ENCODE assay signal across 2 cellular contexts in the genomic region with DNA sequence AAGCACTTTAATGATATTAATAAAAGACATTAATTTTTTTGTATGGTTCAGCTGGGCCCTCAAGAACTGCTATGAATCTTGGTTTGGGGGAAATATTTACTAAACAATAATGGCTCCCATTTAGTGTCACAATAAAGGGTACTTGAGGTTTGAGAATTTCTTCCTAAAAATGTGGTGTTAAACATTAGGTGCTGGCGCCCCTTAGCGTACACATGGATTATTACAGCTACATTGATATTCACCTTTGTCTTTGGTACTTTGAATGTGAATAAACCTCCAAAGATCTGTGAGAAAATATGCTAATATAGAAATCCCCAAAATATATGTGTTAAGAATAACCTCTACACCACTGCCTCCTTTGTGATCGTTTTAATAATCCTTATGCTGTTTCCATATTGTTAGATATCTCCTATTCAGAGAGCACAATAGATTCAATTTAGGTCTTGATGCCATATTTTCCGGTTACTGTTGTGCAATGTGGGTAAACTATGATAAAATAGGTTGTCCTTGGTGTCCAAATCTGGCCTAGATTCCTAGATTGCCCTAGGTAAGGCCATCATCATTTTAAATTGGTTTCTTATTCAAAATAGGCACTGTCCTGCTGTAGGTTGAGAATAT.
TF ChIP-seq lines count a peak whose summit lies in the region.

No MANE protein-coding gene starts in this region.

TF ChIP-seq in K562, 482 proteins besides CTCF, POLR2A, EP300 and RAD21:
- TF ChIP-seq SMC3 (conservative IDR thresholded peaks at IDR 0.05; ENCODE audit: insufficient read depth, low read depth, low read length) (peak; percentile 36), EHMT2 (IDR thresholded peaks at IDR 0.05) (no peak), ZNF766 (CRISPR knock-in tag; conservative IDR thresholded peaks at IDR 0.05) (peak; percentile 60; the same call in 1 of the 2 replicates)

TF ChIP-seq in HepG2, 621 proteins besides CTCF, POLR2A, EP300 and RAD21:
- TF ChIP-seq STAG1 (CRISPR knock-in tag; IDR thresholded peaks at IDR 0.05): peak; percentile 62
- peak; percentile 29; the same call in 1 of the 2 replicates for TF ChIP-seq SMC3 (IDR thresholded peaks at IDR 0.05; ENCODE audit: low read length)
- no peak for TF ChIP-seq SCMH1 (CRISPR knock-in tag; IDR thresholded peaks at IDR 0.05; ENCODE audit: borderline replicate concordance)
- no peak for TF ChIP-seq XRCC5 (optimal IDR thresholded peaks at IDR 0.05; ENCODE audit: low read length)
- TF ChIP-seq CEBPB (IDR thresholded peaks at IDR 0.05; ENCODE audit: borderline replicate concordance, low read depth, low read length): 0 out of 2 replicates have a peak, but pooled peaks have one; percentile 18
- no peak for TF ChIP-seq ZNF746 (CRISPR knock-in tag; IDR thresholded peaks at IDR 0.05)
- no peak for TF ChIP-seq TEAD2 (CRISPR knock-in tag; IDR thresholded peaks at IDR 0.05)
- TF ChIP-seq ZNF337 (CRISPR knock-in tag; IDR thresholded peaks at IDR 0.05; ENCODE audit: borderline replicate concordance, low read depth): no peak
